Comparison of ENCODE assay signal across 10 cellular contexts in genomic region chr11:60844045-60844869, GRCh38. TPM values are rescaled to one million over a fixed set of nuclear protein-coding genes. Genes with fewer than 3 reads are reported as not detected.
A peak's percentile ranks its signal among the peaks of the same experiment; 100 is the strongest.
DNase-seq lines count a peak whose midpoint lies in the region; ATAC-seq, FAIRE-seq and TF ChIP-seq lines count a peak whose summit lies in the region.
"Had no signal": no experiment of that assay in that cellular context is flagged by ENCODE, and none has a peak within 500 bp of the region (broad histone marks: within the 10 kb centered on the region; RNA-seq: fewer than 3 reads in every experiment).

No MANE protein-coding gene starts in this region.

- H3K9me3 ChIP-seq in HUES48 (ENCODE audit: control insufficient read depth, insufficient read depth, low read length), result no peaks in the 10 kb centered on the region
- H3K9me3 ChIP-seq: lower lobe of right lung, transverse colon had no signal

- WGBS in mesendoderm (ENCODE audit: extremely low coverage, insufficient coverage, low lambda C conversion rate), result no CpG with 5 or more reads among the region's 10 CpGs

- peak; percentile 58 for DNase-seq in AG08396 (ENCODE audit: low spot score)
- DNase-seq in astrocyte of the spinal cord (ENCODE audit: low read depth, low spot score), result peak; percentile 57
- no peak for DNase-seq in mesendoderm
- DNase-seq in frontal cortex (ENCODE audit: low spot score in 2 of 2), result no peak
- no peak for DNase-seq in KBM-7
- DNase-seq in MV-4-11 (lab: John Stamatoyannopoulos, UW), result no peak
- DNase-seq: lower lobe of right lung, transverse colon had no signal

- ATAC-seq in HG03565 (IDR thresholded peaks at IDR 0.05; ENCODE audit: unreplicated experiment), result no peak
- ATAC-seq: lower lobe of right lung had no signal

- no peak overlapping the region for H3K4ac ChIP-seq in mesendoderm (ENCODE audit: low read depth, low read length)

- H3K18ac ChIP-seq in mesendoderm (ENCODE audit: low read length), result no peak overlapping the region

- H3K79me2 ChIP-seq in mesendoderm (ENCODE audit: control insufficient read depth, insufficient read depth, low read length), result peaks cover 39% of the 10 kb centered on the region

- no peak overlapping the region for H4K8ac ChIP-seq in mesendoderm (ENCODE audit: low read depth, low read length)

- H3K4me1 ChIP-seq in HUES48 (ENCODE audit: control insufficient read depth, insufficient read depth, low read length) (peaks cover 18% of the 10 kb centered on the region), mesendoderm (ENCODE audit: control insufficient read depth, low read depth, low read length) (peaks cover 11% of the 10 kb centered on the region)

- TF ChIP-seq CTCF in astrocyte of the spinal cord (IDR thresholded peaks at IDR 0.05; ENCODE audit: low read depth, low read length), result no peak

- in situ Hi-C loops in astrocyte of the spinal cord (cut with HindIII; ENCODE audit: low sequenced_read_pairs) (no loop called here), KBM-7 (cut with MboI; ENCODE audit: low pct_unique_long_range_greater_than_20kb, low sequenced_read_pairs) (no loop called here)

- H3K27ac ChIP-seq in HUES48 (ENCODE audit: low read depth, low read length) (no peak overlapping the region), mesendoderm (ENCODE audit: low read depth, low read length) (no peak overlapping the region)
- H3K27ac ChIP-seq: lower lobe of right lung had no signal

- no peak overlapping the region for H4K5ac ChIP-seq in mesendoderm (ENCODE audit: low read length)

- no peak for FAIRE-seq in frontal cortex (lab: Jason Lieb, UNC)

- no peak overlapping the region for H2BK120ac ChIP-seq in mesendoderm (ENCODE audit: low read depth, low read length)

- H3K36me3 ChIP-seq in HUES48 (ENCODE audit: control insufficient read depth, insufficient read depth, low read length), result peaks cover 31% of the 10 kb centered on the region
- peaks cover 2% of the 10 kb centered on the region for H3K36me3 ChIP-seq in mesendoderm (ENCODE audit: control insufficient read depth, insufficient read depth, low read length)

- peak overlapping the region; percentile 51 for H3K4me2 ChIP-seq in mesendoderm (ENCODE audit: low read length)

- peaks cover 23% of the 10 kb centered on the region for H3K79me1 ChIP-seq in mesendoderm (ENCODE audit: low read length)

- H3K23ac ChIP-seq in mesendoderm (ENCODE audit: low read length), result peak overlapping the region; percentile 97

- no peak overlapping the region for H2BK5ac ChIP-seq in mesendoderm (ENCODE audit: low read length)

- H3K56ac ChIP-seq in mesendoderm (ENCODE audit: low read length), result peak overlapping the region; percentile 78

- H3K9ac ChIP-seq in HUES48 (ENCODE audit: low read depth, low read length) (no peak overlapping the region), mesendoderm (ENCODE audit: low read length) (peak overlapping the region; percentile 95)

- no peak overlapping the region for H2BK15ac ChIP-seq in mesendoderm (replicated peaks; ENCODE audit: low read depth)

- H2AK5ac ChIP-seq in mesendoderm (ENCODE audit: low read length), result no peak overlapping the region

- H3K4me3 ChIP-seq in HUES48 (ENCODE audit: low read depth, low read length) (peak overlapping the region; percentile 89), astrocyte of the spinal cord (ENCODE audit: low read depth, low read length) (peak overlapping the region; percentile 93), mesendoderm (ENCODE audit: low read length) (peak overlapping the region; percentile 93)

- no peaks in the 10 kb centered on the region for H3K27me3 ChIP-seq in HUES48 (ENCODE audit: control insufficient read depth, insufficient read depth, low read length)
- no peaks in the 10 kb centered on the region for H3K27me3 ChIP-seq in mesendoderm (ENCODE audit: insufficient read depth, low read length, poor library complexity)
- H3K27me3 ChIP-seq: transverse colon had no signal

RNA-seq across cellular contexts. Expression of gene CCDC86, which starts 2.3 kb away (rescaled TPM):
- 89.3 TPM for polyA plus RNA-seq in mesendoderm (2013, experiment 1 of 2)
- 91.6 TPM for polyA plus RNA-seq in mesendoderm (2013, experiment 2 of 2)
- 2.9 TPM for total RNA-seq in frontal cortex

RNA-seq across cellular contexts. Expression of gene PTGDR2, which starts 11.5 kb away (rescaled TPM):
- polyA plus RNA-seq in mesendoderm (2013, experiment 1 of 2), result 0.06 TPM
- 0.07 TPM for polyA plus RNA-seq in mesendoderm (2013, experiment 2 of 2)
- 1.6 TPM for total RNA-seq in frontal cortex

RNA-seq across cellular contexts. Expression of gene ZP1, which starts 23.1 kb away (rescaled TPM):
- not detected for polyA plus RNA-seq in mesendoderm (2013, experiment 1 of 2)
- not detected for polyA plus RNA-seq in mesendoderm (2013, experiment 2 of 2)
- total RNA-seq in frontal cortex, result not detected
- total RNA-seq: lower lobe of right lung, transverse colon had no signal

RNA-seq across cellular contexts. Expression of gene MS4A10, which starts 59.1 kb away (rescaled TPM):
- not detected for polyA plus RNA-seq in mesendoderm (2013, experiment 1 of 2)
- polyA plus RNA-seq in mesendoderm (2013, experiment 2 of 2), result not detected
- total RNA-seq in frontal cortex, result not detected
- total RNA-seq: lower lobe of right lung had no signal

Comparison
In these comparisons a context has a peak if more than half of its experiments do, and no peak if none do; other contexts are left out.
1. DNase-seq: peak in AG08396 (single experiment) and astrocyte of the spinal cord (single experiment); none in mesendoderm (single experiment), frontal cortex (0 of 2), KBM-7 (single experiment) and MV-4-11 (single experiment).
2. Peak in every context shown above with its lines, with median percentiles within 50 percentile points of each other: H3K4me3 ChIP-seq.